1 cellular context compared by ENCODE assay signal in genomic region chr12:30197392-30198047, GRCh38.
TF ChIP-seq lines count a peak whose summit lies in the region.

No MANE protein-coding gene starts in this region.

TF ChIP-seq in IMR-90, 13 proteins besides CTCF, POLR2A, EP300 and RAD21 (continued from another document):
- no peak for TF ChIP-seq CHD1 (IDR thresholded peaks at IDR 0.05; ENCODE audit: low read depth, low read length)
- no peak for TF ChIP-seq MAFK (IDR thresholded peaks at IDR 0.05; ENCODE audit: low read depth, low read length)
- TF ChIP-seq MAZ (IDR thresholded peaks at IDR 0.05; ENCODE audit: borderline replicate concordance, low read depth, low read length), result no peak
- TF ChIP-seq RFX5 (IDR thresholded peaks at IDR 0.05; ENCODE audit: low read depth, low read length), result no peak
- TF ChIP-seq BHLHE40 (IDR thresholded peaks at IDR 0.05; ENCODE audit: low read depth, low read length), result no peak
